Comparison of ENCODE assay signal across 22 cellular contexts in genomic region chr1:3033795-3034100, GRCh38. TPM values are rescaled to one million over a fixed set of nuclear protein-coding genes. Genes with fewer than 3 reads are reported as not detected.
"Had no signal": no experiment of that assay in that cellular context is flagged by ENCODE, and none has a peak within 500 bp of the region (broad histone marks: within the 10 kb centered on the region; RNA-seq: fewer than 3 reads in every experiment).

No MANE protein-coding gene starts in this region.

- H3K4me3 ChIP-seq: adrenal gland, ascending aorta, dorsolateral prefrontal cortex, esophagus squamous epithelium, gastroesophageal sphincter, stomach, transverse colon had no signal

- H3K27ac ChIP-seq: adrenal gland, ascending aorta, brain microvascular endothelial cell, dorsolateral prefrontal cortex, esophagus squamous epithelium, gastroesophageal sphincter, stomach, transverse colon had no signal

- H3K36me3 ChIP-seq: adrenal gland, ascending aorta, brain microvascular endothelial cell, esophagus squamous epithelium, gastroesophageal sphincter, stomach, transverse colon had no signal

- DNase-seq: activated naive CD4-positive, alpha-beta T cell treated with Interleukin-2 at 50 U/mL for 16 hours; adrenal gland; brain microvascular endothelial cell; effector memory CD8-positive, alpha-beta T cell; esophagus squamous epithelium; hypothalamus; islet precursor cell; nucleus accumbens; small intestine; stomach; transverse colon had no signal

- H3K4me1 ChIP-seq: adrenal gland, gastroesophageal sphincter, stomach, transverse colon had no signal

- ATAC-seq: gastroesophageal sphincter; left colon; sciatic nerve; stimulated activated memory B cell treated with anti-CD40 and anti-IgM and Interleukin-4, amounts not matched to agents 10 μg/mL and 1 μg/mL and 100 μg/mL, for 72 hours had no signal

- H3K27me3 ChIP-seq: ascending aorta, brain microvascular endothelial cell had no signal

- H3K9me3 ChIP-seq: adrenal gland, ascending aorta, esophagus squamous epithelium, gastroesophageal sphincter, stomach, transverse colon had no signal

RNA-seq across cellular contexts. Expression of gene ACTRT2, which starts 12.5 kb away (rescaled TPM):
- total RNA-seq: activated T-helper 2 cell treated with anti-CD3 and anti-CD28 coated beads, Interferon-gamma antibody, Interleukin-2, Interleukin-4, amounts not matched to agents 10 μg/mL and 5 μg/mL and 100 μg/mL, durations not matched to agents 14 hours and 24 hours and 36 hours; adrenal gland; ascending aorta; esophagus squamous epithelium; gastroesophageal sphincter; left colon; lower leg skin; mononuclear cell; myocyte; sciatic nerve; stomach; temporal lobe; transverse colon had no signal

RNA-seq across cellular contexts. Expression of gene PRDM16, which starts 35.3 kb away (rescaled TPM):
- total RNA-seq: activated T-helper 2 cell treated with anti-CD3 and anti-CD28 coated beads, Interferon-gamma antibody, Interleukin-2, Interleukin-4, amounts not matched to agents 10 μg/mL and 5 μg/mL and 100 μg/mL, durations not matched to agents 14 hours and 24 hours and 36 hours; mononuclear cell; myocyte had no signal
